ENCODE assay signal across 31 cellular contexts in genomic region chr6:39982720-39983119, GRCh38.
"Had no signal": no experiment of that assay in that cellular context is flagged by ENCODE, and none has a peak within 500 bp of the region (broad histone marks: within the 10 kb centered on the region; RNA-seq: fewer than 3 reads in every experiment).

No MANE protein-coding gene starts in this region.

- H3K27ac Mint-ChIP-seq: activated B cell treated with CpG ODN at 0.5 μM for 24 hours; activated naive CD4-positive, alpha-beta T cell treated with anti-CD3 and anti-CD28 coated beads, Interleukin-2, amount 10 ng/mL, durations not matched to agents 7 days and 5 days; activated naive CD4-positive, alpha-beta T cell treated with anti-CD3 and anti-CD28 coated beads, Interleukin-2, amount 50 U/mL, for 72 hours; activated T-cell treated with anti-CD3 and anti-CD28 coated beads, Interleukin-2, amount 50 U/mL, for 24 hours; activated T-cell treated with anti-CD3 and anti-CD28 coated beads, Interleukin-2, amount 50 U/mL, for 72 hours; brain; T-helper 17 cell; T-helper 2 cell treated with Interferon-gamma antibody and Interleukin-4, amounts not matched to agents 5 μg/mL and 100 μg/mL, for 36 hours had no signal

- DNase-seq: activated B cell treated with CpG ODN at 0.5 μM for 24 hours; activated CD4-positive, alpha-beta T cell treated with anti-CD3 and anti-CD28 coated beads for 48 hours; activated CD4-positive, alpha-beta T cell treated with anti-CD3 and anti-CD28 coated beads, Interleukin-2, amount 50 U/mL, for 1 hour; activated CD4-positive, alpha-beta T cell treated with anti-CD3 and anti-CD28 coated beads, Interleukin-2, amount 50 U/mL, for 48 hours; activated CD8-positive, alpha-beta memory T cell treated with anti-CD3 and anti-CD28 coated beads, Interleukin-2, amount 50 U/mL, for 48 hours; activated gamma-delta T cell; activated naive CD4-positive, alpha-beta T cell; activated naive CD4-positive, alpha-beta T cell treated with anti-CD3 and anti-CD28 coated beads, Interleukin-2, amount 10 ng/mL, durations not matched to agents 7 days and 5 days; activated T-cell treated with anti-CD3 and anti-CD28 coated beads for 4 hours; activated T-cell treated with anti-CD3 and anti-CD28 coated beads, Interleukin-2, amount 50 U/mL, for 24 hours; activated T-cell treated with anti-CD3 and anti-CD28 coated beads, Interleukin-2, amount 50 U/mL, for 72 hours; adrenal gland; amygdala; aorta; central memory CD4-positive, alpha-beta T cell; cerebellar nuclear complex; colonic mucosa; effector CD8-positive, alpha-beta T cell; foreskin fibroblast; head of caudate nucleus; T-helper 1 cell; T-helper 17 cell; T1000; WERI-Rb-1 had no signal

- H3K9me3 ChIP-seq: adrenal gland, breast epithelium, colonic mucosa had no signal

- H3K36me3 Mint-ChIP-seq: activated naive CD4-positive, alpha-beta T cell treated with anti-CD3 and anti-CD28 coated beads, Interleukin-2, amount 10 ng/mL, durations not matched to agents 7 days and 5 days; activated naive CD4-positive, alpha-beta T cell treated with anti-CD3 and anti-CD28 coated beads, Interleukin-2, amount 50 U/mL, for 72 hours; brain had no signal

- ATAC-seq: activated CD4-positive, CD25-positive, alpha-beta regulatory T cell treated with anti-CD3 and anti-CD28 coated beads, Interleukin-2, amount 50 U/mL, for 24 hours; activated naive CD4-positive, alpha-beta T cell treated with anti-CD3 and anti-CD28 coated beads, Interleukin-2, amount 50 U/mL, for 72 hours; activated T-cell treated with anti-CD3 and anti-CD28 coated beads, Interleukin-2, amount 50 U/mL, for 72 hours; T-helper 17 cell had no signal

- H3K27ac ChIP-seq: adrenal gland, cardiac muscle cell, colonic mucosa, epithelial cell of prostate, WERI-Rb-1 had no signal

- H3K9me3 Mint-ChIP-seq: activated B cell treated with CpG ODN at 0.5 μM for 24 hours; activated naive CD4-positive, alpha-beta T cell treated with anti-CD3 and anti-CD28 coated beads, Interleukin-2, amount 10 ng/mL, durations not matched to agents 7 days and 5 days; activated naive CD4-positive, alpha-beta T cell treated with anti-CD3 and anti-CD28 coated beads, Interleukin-2, amount 50 U/mL, for 72 hours; activated T-cell treated with anti-CD3 and anti-CD28 coated beads, Interleukin-2, amount 50 U/mL, for 24 hours; activated T-cell treated with anti-CD3 and anti-CD28 coated beads, Interleukin-2, amount 50 U/mL, for 72 hours; T-helper 2 cell treated with Interferon-gamma antibody and Interleukin-4, amounts not matched to agents 5 μg/mL and 100 μg/mL, for 36 hours had no signal

- H3K4me3 ChIP-seq: adrenal gland, breast epithelium, cardiac muscle cell, colonic mucosa had no signal

- H3K4me3 Mint-ChIP-seq: activated B cell treated with CpG ODN at 0.5 μM for 24 hours; activated naive CD4-positive, alpha-beta T cell treated with anti-CD3 and anti-CD28 coated beads, Interleukin-2, amount 10 ng/mL, durations not matched to agents 7 days and 5 days; activated T-cell treated with anti-CD3 and anti-CD28 coated beads, Interleukin-2, amount 50 U/mL, for 24 hours; activated T-cell treated with anti-CD3 and anti-CD28 coated beads, Interleukin-2, amount 50 U/mL, for 72 hours; brain; T-helper 17 cell; T-helper 2 cell treated with Interferon-gamma antibody and Interleukin-4, amounts not matched to agents 5 μg/mL and 100 μg/mL, for 36 hours had no signal

- H3K27me3 ChIP-seq: adrenal gland, breast epithelium, cardiac muscle cell, colonic mucosa had no signal

- H3K4me1 Mint-ChIP-seq: activated B cell treated with CpG ODN at 0.5 μM for 24 hours; activated naive CD4-positive, alpha-beta T cell treated with anti-CD3 and anti-CD28 coated beads, Interleukin-2, amount 10 ng/mL, durations not matched to agents 7 days and 5 days; brain; T-helper 17 cell had no signal

- H3K36me3 ChIP-seq: adrenal gland, breast epithelium, cardiac muscle cell, colonic mucosa, WERI-Rb-1 had no signal

- H3K4me1 ChIP-seq: breast epithelium, colonic mucosa had no signal
